27 cellular contexts compared by ENCODE assay signal in the genomic region with DNA sequence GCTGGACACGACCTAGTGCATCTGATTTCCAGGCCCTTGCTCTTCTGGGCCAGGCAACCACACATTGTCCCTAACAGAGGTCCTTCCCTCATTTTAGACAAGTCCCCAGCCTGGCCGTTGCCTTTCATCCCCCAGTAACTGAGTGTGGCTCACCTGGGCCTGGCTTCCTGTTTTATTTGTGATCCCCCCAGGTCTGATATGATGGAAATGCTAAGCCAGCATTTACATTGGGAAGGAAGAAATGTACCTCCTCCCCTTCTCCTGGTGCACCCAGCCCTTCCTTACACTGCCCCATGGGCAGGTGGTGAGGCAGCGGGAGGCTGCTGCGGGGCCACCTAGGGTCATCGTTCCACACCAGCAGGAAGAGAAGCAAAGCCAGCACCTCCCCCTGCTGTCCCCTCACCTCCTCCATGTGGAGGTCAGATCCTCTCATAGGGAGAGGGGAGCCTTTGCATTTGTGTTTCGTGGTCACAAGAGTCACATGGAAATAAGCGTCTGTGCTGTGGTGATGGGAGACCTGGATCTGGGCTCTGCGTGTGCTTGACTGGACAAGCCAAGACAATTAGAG.
"Had no signal": no experiment of that assay in that cellular context is flagged by ENCODE, and none has a peak within 500 bp of the region (broad histone marks: within the 10 kb centered on the region; RNA-seq: fewer than 3 reads in every experiment).

No MANE protein-coding gene starts in this region.

- H3K4me1 ChIP-seq: esophagus muscularis mucosa, parathyroid adenoma, right lobe of liver had no signal

- H3K9ac ChIP-seq: parathyroid adenoma had no signal

- H2AFZ ChIP-seq: parathyroid adenoma had no signal

- H3K4me1 Mint-ChIP-seq: mesothelial cell of epicardium, naive B cell had no signal

- DNase-seq: activated CD4-positive, alpha-beta T cell treated with anti-CD3 and anti-CD28 coated beads for 4 hours; activated CD4-positive, alpha-beta T cell treated with anti-CD3 and anti-CD28 coated beads, Interleukin-2, amount 50 U/mL, for 48 hours; activated naive CD8-positive, alpha-beta T cell treated with anti-CD3 and anti-CD28 coated beads, Interleukin-2, amount 50 U/mL, for 24 hours; activated T-cell treated with anti-CD3 and anti-CD28 coated beads, Interleukin-2, amount 50 U/mL, for 48 hours; amygdala; caudate nucleus; effector CD4-positive, alpha-beta T cell; glutamatergic neuron; left ventricle myocardium superior; naive B cell; nucleus accumbens; stimulated activated CD4-positive, alpha-beta T cell treated with anti-CD3 and anti-CD28 coated beads, Interleukin-12 subunit alpha, Interleukin-12 subunit beta, amount 100 ng/mL, for 4 hours; stimulated activated CD4-positive, alpha-beta T cell treated with anti-CD3 and anti-CD28 coated beads, Interleukin-4, amount 100 ng/mL, for 1 hour; substantia nigra had no signal

- H3K27ac Mint-ChIP-seq: activated naive CD4-positive, alpha-beta T cell treated with anti-CD3 and anti-CD28 coated beads, Interleukin-2, amount 50 U/mL, for 24 hours; activated naive CD8-positive, alpha-beta T cell treated with anti-CD3 and anti-CD28 coated beads, Interleukin-2, amount 50 U/mL, for 24 hours; activated T-helper 2 cell treated with anti-CD3 and anti-CD28 coated beads, Interferon-gamma antibody, Interleukin-2, Interleukin-4, amounts not matched to agents 10 μg/mL and 5 μg/mL and 100 μg/mL, durations not matched to agents 14 hours and 24 hours and 36 hours; dendritic cell treated with granulocyte-macrophage colony-stimulating factor and Interleukin-4, amounts not matched to agents 40 ng/mL and 50 ng/mL, for 4 days; mesothelial cell of epicardium; stimulated activated effector memory CD8-positive, alpha-beta T cell treated with anti-CD3 and anti-CD28 coated beads, Interleukin-12 subunit alpha, Interleukin-12 subunit beta, amount 100 ng/mL, for 72 hours; stimulated activated naive CD8-positive, alpha-beta T cell treated with anti-CD3 and anti-CD28 coated beads, Interleukin-15, Interleukin-2, amounts not matched to agents 100 ng/mL and 50 ng/mL, for 24 hours; type B pancreatic cell had no signal

- H3K27ac ChIP-seq: esophagus muscularis mucosa, parathyroid adenoma, right lobe of liver, skin epidermis had no signal

- H3K27me3 Mint-ChIP-seq: type B pancreatic cell had no signal

- H3K36me3 ChIP-seq: esophagus muscularis mucosa, right lobe of liver had no signal

- H3K36me3 Mint-ChIP-seq: mesothelial cell of epicardium; stimulated activated effector memory CD8-positive, alpha-beta T cell treated with anti-CD3 and anti-CD28 coated beads, Interleukin-12 subunit alpha, Interleukin-12 subunit beta, amount 100 ng/mL, for 72 hours; type B pancreatic cell had no signal

- H3K4me3 Mint-ChIP-seq: activated naive CD4-positive, alpha-beta T cell treated with anti-CD3 and anti-CD28 coated beads, Interleukin-2, amount 50 U/mL, for 24 hours; activated naive CD8-positive, alpha-beta T cell treated with anti-CD3 and anti-CD28 coated beads, Interleukin-2, amount 50 U/mL, for 24 hours; dendritic cell treated with granulocyte-macrophage colony-stimulating factor and Interleukin-4, amounts not matched to agents 40 ng/mL and 50 ng/mL, for 4 days; mesothelial cell of epicardium; naive B cell; stimulated activated effector memory CD8-positive, alpha-beta T cell treated with anti-CD3 and anti-CD28 coated beads, Interleukin-12 subunit alpha, Interleukin-12 subunit beta, amount 100 ng/mL, for 72 hours; stimulated activated naive CD8-positive, alpha-beta T cell treated with anti-CD3 and anti-CD28 coated beads, Interleukin-15, Interleukin-2, amounts not matched to agents 100 ng/mL and 50 ng/mL, for 24 hours; type B pancreatic cell had no signal

- ATAC-seq: activated naive CD8-positive, alpha-beta T cell treated with anti-CD3 and anti-CD28 coated beads, Interleukin-2, amount 50 U/mL, for 24 hours; left ventricle myocardium superior; right lobe of liver; stimulated activated effector memory CD8-positive, alpha-beta T cell treated with anti-CD3 and anti-CD28 coated beads, Interleukin-12 subunit alpha, Interleukin-12 subunit beta, amount 100 ng/mL, for 72 hours had no signal

- H3K9me3 ChIP-seq: right lobe of liver had no signal

- H3K9me3 Mint-ChIP-seq: activated naive CD4-positive, alpha-beta T cell treated with anti-CD3 and anti-CD28 coated beads, Interleukin-2, amount 50 U/mL, for 24 hours had no signal

- FAIRE-seq: frontal cortex, islet of Langerhans had no signal

- H3K4me3 ChIP-seq: esophagus muscularis mucosa, right lobe of liver, skin epidermis had no signal

- H3K27me3 ChIP-seq: esophagus muscularis mucosa, right lobe of liver had no signal

- H3K79me2 ChIP-seq: parathyroid adenoma had no signal
